1 cellular context compared by ENCODE assay signal in genomic region chr1:203321273-203322052, GRCh38.
TF ChIP-seq lines count a peak whose summit lies in the region.

No MANE protein-coding gene starts in this region.

TF ChIP-seq in K562, 482 proteins besides CTCF, POLR2A, EP300 and RAD21 (continued from another document):
- TF ChIP-seq IRF1 (CRISPR knock-in tag; IDR thresholded peaks at IDR 0.05; ENCODE audit: borderline replicate concordance) (no peak), CGGBP1 (CRISPR knock-in tag; IDR thresholded peaks at IDR 0.05) (no peak), HNRNPL (IDR thresholded peaks at IDR 0.05; ENCODE audit: low read depth, low read length) (no peak), ZNF512 (tag; IDR thresholded peaks at IDR 0.05) (peak; percentile 95), MBD2 (IDR thresholded peaks at IDR 0.05; ENCODE audit: borderline replicate concordance, low read depth) (peak; percentile 20; the same call in 1 of the 2 replicates), PML (IDR thresholded peaks at IDR 0.05; ENCODE audit: low read length) (no peak), TRIM25 (IDR thresholded peaks at IDR 0.05; ENCODE audit: borderline replicate concordance) (no peak), ESRRA (IDR thresholded peaks at IDR 0.05; ENCODE audit: borderline replicate concordance, low read depth) (0 out of 2 replicates have a peak, but pooled peaks have one; percentile 0), ZC3H11A (IDR thresholded peaks at IDR 0.05; ENCODE audit: low read depth, low read length) (no peak), CBFA2T3 (IDR thresholded peaks at IDR 0.05) (no peak), ZNF592 (IDR thresholded peaks at IDR 0.05) (no peak), CHCHD3 (CRISPR knock-in tag; IDR thresholded peaks at IDR 0.05) (no peak), GTF2E2 (tag; IDR thresholded peaks at IDR 0.05) (no peak)
